ENCODE assay signal across 7 cellular contexts in the genomic region with DNA sequence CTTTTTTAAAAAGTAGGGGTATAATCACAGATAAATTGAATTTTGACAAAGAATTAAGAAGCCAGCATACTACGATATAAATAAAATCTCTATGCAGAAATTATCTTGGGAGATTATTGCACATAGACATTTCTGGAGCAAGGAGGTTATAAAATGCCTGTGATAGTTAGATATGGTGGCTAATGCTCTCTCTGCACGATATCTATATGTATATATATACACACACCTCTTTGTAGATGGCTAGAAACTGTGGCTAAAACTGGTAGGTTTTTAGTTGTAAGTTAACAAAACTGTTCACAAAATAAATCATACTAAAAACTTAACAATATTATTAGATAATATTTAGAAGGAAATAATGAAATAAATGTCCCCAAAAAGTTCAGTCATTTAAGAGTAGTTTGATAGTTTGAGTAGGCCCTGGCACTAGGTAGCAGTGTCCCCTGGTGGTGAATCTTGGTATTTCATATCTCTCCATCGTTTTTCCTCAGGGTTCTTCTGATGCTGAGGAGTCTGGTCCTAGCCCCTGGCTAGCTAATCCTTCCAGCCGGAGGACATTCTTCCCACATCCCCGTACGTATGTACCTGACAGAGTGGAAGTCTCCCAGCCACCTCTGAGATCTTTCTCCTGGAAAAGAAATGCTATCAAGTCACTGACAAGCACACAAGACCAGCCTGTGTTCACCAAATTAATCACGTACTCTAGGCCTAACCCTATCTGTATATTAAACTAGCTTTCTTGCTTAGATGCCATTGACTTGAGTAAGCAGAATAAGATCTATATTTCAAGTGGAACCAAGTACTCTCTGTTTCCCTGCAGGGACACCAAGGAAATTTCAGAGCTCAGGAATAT. TPM values are rescaled to one million over a fixed set of nuclear protein-coding genes. Genes with fewer than 3 reads are reported as not detected.
DNase-seq lines count a peak whose midpoint lies in the region; ATAC-seq and TF ChIP-seq lines count a peak whose summit lies in the region.

No MANE protein-coding gene starts in this region.

- ATAC-seq in DND-41 (ENCODE audit: insufficient read depth, low read depth) (peak; percentile 77), SK-N-SH treated with all-trans-retinoic acid at 6 μM for 48 hours (peak; percentile 88), HG02973 (IDR thresholded peaks at IDR 0.05; ENCODE audit: unreplicated experiment) (no peak)

- peaks cover 1% of the 10 kb centered on the region for H3K27me3 Mint-ChIP-seq in endothelial cell (ENCODE audit: unreplicated experiment)

- H3K9ac ChIP-seq in DND-41 (ENCODE audit: low read depth, low read length) (no peak overlapping the region), neural cell (ENCODE audit: low read length) (no peak overlapping the region)

- H2AFZ ChIP-seq in DND-41 (ENCODE audit: low read depth, low read length) (no peak overlapping the region), neural cell (ENCODE audit: low read depth, low read length) (no peak overlapping the region)

- peak; percentile 60 for TF ChIP-seq RAD21 in neural cell (conservative IDR thresholded peaks at IDR 0.05)

- no peaks in the 10 kb centered on the region for H4K20me1 ChIP-seq in DND-41 (ENCODE audit: insufficient read depth, low read length)
- no peaks in the 10 kb centered on the region for H4K20me1 ChIP-seq in neural cell (ENCODE audit: insufficient read depth)

- no peaks in the 10 kb centered on the region for H3F3A ChIP-seq in neural cell (ENCODE audit: insufficient read depth, low read length, poor library complexity, severe bottlenecking)

- H3K36me3 ChIP-seq in DND-41 (ENCODE audit: insufficient read depth, low read length) (no peaks in the 10 kb centered on the region), HEK293 (ENCODE audit: control insufficient read depth in 2 of 2, insufficient read depth in 1 of 2, low read length in 2 of 2) (no peaks in the 10 kb centered on the region), neural cell (ENCODE audit: insufficient read depth, low read length) (no peaks in the 10 kb centered on the region)

- no peak for TF ChIP-seq EP300 in neural cell (conservative IDR thresholded peaks at IDR 0.05; ENCODE audit: poor library complexity, severe bottlenecking)

- H3K4me2 ChIP-seq in DND-41 (ENCODE audit: insufficient read depth, low read length), result no peak overlapping the region
- no peak overlapping the region for H3K4me2 ChIP-seq in neural cell (ENCODE audit: low read length)

- H3K27me3 ChIP-seq in DND-41 (ENCODE audit: insufficient read depth, low read length, poor library complexity) (peaks cover 8% of the 10 kb centered on the region), neural cell (ENCODE audit: insufficient read depth, low read depth, low read length) (no peaks in the 10 kb centered on the region)

- TF ChIP-seq CTCF in DND-41 (IDR thresholded peaks at IDR 0.05; ENCODE audit: borderline replicate concordance, extremely low read depth, low read length, poor library complexity, severe bottlenecking) (peak; percentile 80), HEK293 (tag by site-specific recombination; IDR thresholded peaks at IDR 0.05) (peak; percentile 33; the same call in 1 of the 2 replicates), endothelial cell (IDR thresholded peaks at IDR 0.05; ENCODE audit: unreplicated experiment) (peak; percentile 95), neural cell (IDR thresholded peaks at IDR 0.05; ENCODE audit: poor library complexity, severe bottlenecking) (peak; percentile 63)

- no peaks in the 10 kb centered on the region for H3K79me2 ChIP-seq in DND-41 (ENCODE audit: insufficient read depth, low read length)
- no peaks in the 10 kb centered on the region for H3K79me2 ChIP-seq in neural cell (replicated peaks; ENCODE audit: insufficient read depth, low read length)

- no peak overlapping the region for H3K4me3 Mint-ChIP-seq in endothelial cell (ENCODE audit: unreplicated experiment)

- H3K9me3 Mint-ChIP-seq in endothelial cell (ENCODE audit: unreplicated experiment), result no peaks in the 10 kb centered on the region

- H3K27ac ChIP-seq in DND-41 (ENCODE audit: low read length) (no peak overlapping the region), HEK293 (ENCODE audit: extremely low read depth, low read depth, low read length) (no peak overlapping the region), neural cell (ENCODE audit: low read length) (no peak overlapping the region)

- DNase-seq in DND-41 (peak; percentile 27), endothelial cell (ENCODE audit: low spot score) (peak; percentile 50), activated gamma-delta T cell treated with Interleukin-2 at 50 U/mL for 16 hours (no peak)

- no peak overlapping the region for H3K4me3 ChIP-seq in DND-41 (ENCODE audit: low read depth in 1 of 2, low read length in 2 of 2)
- no peak overlapping the region for H3K4me3 ChIP-seq in HEK293 (ENCODE audit: low read depth, low read length)
- H3K4me3 ChIP-seq in neural cell (ENCODE audit: low read length), result no peak overlapping the region

- no peaks in the 10 kb centered on the region for H3K9me2 ChIP-seq in neural cell (ENCODE audit: insufficient read depth, low read length)

- H3K36me3 Mint-ChIP-seq in endothelial cell (ENCODE audit: low read depth, unreplicated experiment), result no peaks in the 10 kb centered on the region

- POLR2A ChIA-PET in HEK293 (lab: Yijun Ruan, JAX), result no interaction called here

- CTCF ChIA-PET in HEK293 (lab: Yijun Ruan, JAX), result interaction anchor here (0.6 to 1.6 kb wide), 11 partner anchors 7 to 523 kb away, joined by 3 to 8 read pairs (median 4); no protein-coding TSS in a partner anchor

- H3K9me3 ChIP-seq in DND-41 (ENCODE audit: insufficient read depth, low read length, severe bottlenecking) (no peaks in the 10 kb centered on the region), HEK293 (ENCODE audit: control insufficient read depth, insufficient read depth, low read depth, low read length) (no peaks in the 10 kb centered on the region), neural cell (ENCODE audit: low read length) (no peaks in the 10 kb centered on the region)

- H3K4me1 ChIP-seq in DND-41 (ENCODE audit: insufficient read depth, low read length) (no peaks in the 10 kb centered on the region), HEK293 (ENCODE audit: control insufficient read depth, insufficient read depth, low read length) (no peaks in the 10 kb centered on the region)

- H3K4me1 Mint-ChIP-seq in endothelial cell (ENCODE audit: unreplicated experiment), result no peaks in the 10 kb centered on the region

- no peak overlapping the region for H3K27ac Mint-ChIP-seq in endothelial cell (ENCODE audit: unreplicated experiment)

TF ChIP-seq in HEK293, 187 proteins besides CTCF, POLR2A, EP300 and RAD21 (continues in another document):
- TF ChIP-seq ZNF544 (tag by site-specific recombination; IDR thresholded peaks at IDR 0.05) (no peak), ZNF24 (tag by site-specific recombination; IDR thresholded peaks at IDR 0.05) (no peak)
- TF ChIP-seq, protein P1, sequence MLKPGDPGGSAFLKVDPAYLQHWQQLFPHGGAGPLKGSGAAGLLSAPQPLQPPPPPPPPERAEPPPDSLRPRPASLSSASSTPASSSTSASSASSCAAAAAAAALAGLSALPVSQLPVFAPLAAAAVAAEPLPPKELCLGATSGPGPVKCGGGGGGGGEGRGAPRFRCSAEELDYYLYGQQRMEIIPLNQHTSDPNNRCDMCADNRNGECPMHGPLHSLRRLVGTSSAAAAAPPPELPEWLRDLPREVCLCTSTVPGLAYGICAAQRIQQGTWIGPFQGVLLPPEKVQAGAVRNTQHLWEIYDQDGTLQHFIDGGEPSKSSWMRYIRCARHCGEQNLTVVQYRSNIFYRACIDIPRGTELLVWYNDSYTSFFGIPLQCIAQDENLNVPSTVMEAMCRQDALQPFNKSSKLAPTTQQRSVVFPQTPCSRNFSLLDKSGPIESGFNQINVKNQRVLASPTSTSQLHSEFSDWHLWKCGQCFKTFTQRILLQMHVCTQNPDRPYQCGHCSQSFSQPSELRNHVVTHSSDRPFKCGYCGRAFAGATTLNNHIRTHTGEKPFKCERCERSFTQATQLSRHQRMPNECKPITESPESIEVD (tag by site-specific recombination; IDR thresholded peaks at IDR 0.05), result no peak

TF ChIP-seq in SK-N-SH treated with all-trans-retinoic acid at 6 μM for 48 hours, 23 proteins besides CTCF, POLR2A, EP300 and RAD21 (continues in another document):
- TF ChIP-seq ZFP3 (CRISPR knock-in tag; IDR thresholded peaks at IDR 0.05) (no peak), PPARA (CRISPR knock-in tag; IDR thresholded peaks at IDR 0.05; ENCODE audit: borderline replicate concordance) (no peak), TOX (CRISPR knock-in tag; IDR thresholded peaks at IDR 0.05; ENCODE audit: borderline replicate concordance) (no peak), OSR1 (CRISPR knock-in tag; IDR thresholded peaks at IDR 0.05) (no peak), ZNF70 (CRISPR knock-in tag; IDR thresholded peaks at IDR 0.05) (no peak), ZC3H10 (CRISPR knock-in tag; IDR thresholded peaks at IDR 0.05) (no peak)

TF ChIP-seq in neural cell, 6 proteins besides CTCF, POLR2A, EP300 and RAD21:
- peak; percentile 63 for TF ChIP-seq SMC3 (conservative IDR thresholded peaks at IDR 0.05; ENCODE audit: poor library complexity)
- TF ChIP-seq TAF1 (IDR thresholded peaks at IDR 0.05; ENCODE audit: low read depth), result no peak

RNA-seq across cellular contexts. Expression of a gene that starts 32.2 kb away (rescaled TPM):
- 9.7 TPM for total RNA-seq in endothelial cell (ENCODE audit: unreplicated experiment)
- polyA plus RNA-seq in neural cell, result not detected in 2 replicates
- polyA minus RNA-seq in neural cell, result not detected in 2 replicates

RNA-seq across cellular contexts. Expression of a gene that starts 35.3 kb away (rescaled TPM):
- not detected for total RNA-seq in endothelial cell (ENCODE audit: unreplicated experiment)
- polyA plus RNA-seq in neural cell, result not detected in 2 replicates
- not detected in 2 replicates for polyA minus RNA-seq in neural cell

Comparison
In these comparisons a context has a peak if more than half of its experiments do, and no peak if none do; other contexts are left out.
1. CTCF ChIP-seq: peak in every context shown above with its lines; median percentile 95 in endothelial cell; 80 in DND-41; 63 in neural cell; 33 in HEK293.